Comparison of ENCODE assay signal across 1 cellular context in the genomic region with DNA sequence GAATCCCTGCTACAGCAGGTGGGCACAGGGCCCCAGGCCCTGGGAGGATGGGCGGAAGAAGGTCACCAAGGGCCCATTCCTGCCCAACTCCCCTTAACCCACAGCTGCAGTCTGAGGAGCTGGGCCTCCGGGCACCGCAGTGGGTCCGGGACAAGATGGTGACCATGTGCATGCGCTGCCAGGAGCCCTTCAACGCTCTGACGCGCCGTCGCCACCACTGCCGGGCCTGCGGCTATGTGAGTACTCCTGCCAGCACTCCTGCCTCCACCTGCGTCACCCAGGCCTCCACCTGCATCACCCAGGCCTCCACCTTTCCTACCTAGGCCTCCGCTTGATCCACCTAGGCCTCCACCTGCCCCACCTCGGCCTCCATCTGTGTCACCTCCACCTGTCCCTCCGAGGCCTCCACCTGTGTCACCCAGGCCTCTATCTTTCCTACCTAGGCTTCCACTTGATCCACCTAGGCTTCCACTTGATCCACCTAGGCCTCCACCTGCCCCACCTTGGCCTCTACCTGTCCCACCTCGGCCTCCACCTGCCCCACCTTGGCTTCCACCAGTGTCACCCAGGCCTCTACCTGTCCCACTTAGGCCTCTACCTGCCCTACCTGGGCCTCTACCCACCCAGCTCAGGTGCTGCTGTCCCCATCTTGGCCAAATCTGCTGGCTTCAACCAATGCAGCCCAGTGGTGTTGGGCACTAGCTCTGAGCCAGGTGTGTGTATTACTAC.
TF ChIP-seq lines count a peak whose summit lies in the region.

No MANE protein-coding gene starts in this region.

TF ChIP-seq in H1, 55 proteins besides CTCF, POLR2A, EP300 and RAD21:
- TF ChIP-seq CBX8 (IDR thresholded peaks at IDR 0.05; ENCODE audit: borderline replicate concordance, low read depth, low read length) (no peak), GABPA (IDR thresholded peaks at IDR 0.05; ENCODE audit: borderline replicate concordance, insufficient read depth, low read length) (no peak), BRCA1 (IDR thresholded peaks at IDR 0.05; ENCODE audit: low read depth, low read length) (no peak), JUN (IDR thresholded peaks at IDR 0.05; ENCODE audit: low read depth, low read length) (no peak)
TF ChIP-seq in H1: peak in this region for 0.
